ENCODE assay signal across 16 cellular contexts in genomic region chr17:65218261-65218660, GRCh38.
A peak's percentile ranks its signal among the peaks of the same experiment; 100 is the strongest.
DNase-seq lines count a peak whose midpoint lies in the region; ATAC-seq and TF ChIP-seq lines count a peak whose summit lies in the region.
"Had no signal": no experiment of that assay in that cellular context is flagged by ENCODE, and none has a peak within 500 bp of the region (broad histone marks: within the 10 kb centered on the region; RNA-seq: fewer than 3 reads in every experiment).

No MANE protein-coding gene starts in this region.

- intact Hi-C loops in aorta (cut with DNase I) = no loop called here

- WGBS in aorta, 2 donors = 81 to 84% methylated on average over 4 of the region's 4 CpGs

- no peaks in the 10 kb centered on the region for H3K9me3 ChIP-seq in adipocyte (ENCODE audit: control insufficient read depth, low read length)
- H3K9me3 ChIP-seq in aorta (ENCODE audit: control insufficient read depth, low read length) = no peaks in the 10 kb centered on the region

- ATAC-seq in aorta (ENCODE audit: low FRiP score) = no peak

- H3K4me3 Mint-ChIP-seq in type B pancreatic cell = no peak overlapping the region
- no peak overlapping the region for H3K4me3 Mint-ChIP-seq in HFFc6
- H3K4me3 Mint-ChIP-seq: B cell; CD4-positive, alpha-beta T cell had no signal

- H3K27ac ChIP-seq in aorta (ENCODE audit: low read depth in 1 of 2, low read length in 2 of 2) = no peak overlapping the region
- H3K27ac ChIP-seq: 22Rv1 had no signal

- H3K27me3 Mint-ChIP-seq in type B pancreatic cell = peaks cover 10% of the 10 kb centered on the region
- peaks cover 28% of the 10 kb centered on the region for H3K27me3 Mint-ChIP-seq in HFFc6 (ENCODE audit: insufficient read depth)

- DNase-seq in AG08395 (ENCODE audit: low spot score) = peak; percentile 26
- peak; percentile 35 for DNase-seq in adipocyte (ENCODE audit: low read depth)
- DNase-seq in dedifferentiated amniotic fluid mesenchymal stem cell (ENCODE audit: extremely low spot score) = peak; percentile 25
- DNase-seq in retinal pigment epithelial cell (ENCODE audit: low read depth) = peak; percentile 74
- no peak for DNase-seq in type B pancreatic cell (ENCODE audit: extremely low spot score, unreplicated experiment)
- DNase-seq in aorta = no peak
- DNase-seq in HFFc6 = no peak
- DNase-seq in GM13976 (ENCODE audit: low spot score) = no peak
- DNase-seq: C1 segment of cervical spinal cord; CD4-positive, alpha-beta T cell; DMS79; EL; HCEC 1CT; IMR-90 had no signal

- H3K4me1 ChIP-seq in adipocyte (ENCODE audit: control insufficient read depth, insufficient read depth, low read length) = no peaks in the 10 kb centered on the region
- no peaks in the 10 kb centered on the region for H3K4me1 ChIP-seq in aorta (ENCODE audit: control insufficient read depth in 1 of 2, insufficient read depth in 2 of 2, low read length in 2 of 2)

- H3K4me3 ChIP-seq in adipocyte (ENCODE audit: low read length) = no peak overlapping the region
- H3K4me3 ChIP-seq in retinal pigment epithelial cell (ENCODE audit: low read length) = no peak overlapping the region
- no peak overlapping the region for H3K4me3 ChIP-seq in aorta (ENCODE audit: low read length in 2 of 2)

- H3K27ac Mint-ChIP-seq in type B pancreatic cell = no peak overlapping the region
- H3K27ac Mint-ChIP-seq in HFFc6 = no peak overlapping the region
- H3K27ac Mint-ChIP-seq: B cell; CD4-positive, alpha-beta T cell had no signal

- H3K27me3 ChIP-seq in adipocyte (replicated peaks; ENCODE audit: control insufficient read depth, insufficient read depth, low read length) = peaks cover 43% of the 10 kb centered on the region
- H3K27me3 ChIP-seq in aorta (ENCODE audit: control insufficient read depth in 1 of 2, insufficient read depth in 2 of 2, low read length in 1 of 2) = no peaks in the 10 kb centered on the region

- H3K36me3 Mint-ChIP-seq in type B pancreatic cell (no peaks in the 10 kb centered on the region), HFFc6 (ENCODE audit: low read depth) (no peaks in the 10 kb centered on the region)

- no peak for TF ChIP-seq CTCF in retinal pigment epithelial cell (conservative IDR thresholded peaks at IDR 0.05; ENCODE audit: low read depth, low read length)
- TF ChIP-seq CTCF in type B pancreatic cell (conservative IDR thresholded peaks at IDR 0.05) = no peak
- TF ChIP-seq CTCF in HFFc6 (IDR thresholded peaks at IDR 0.05) = no peak
- TF ChIP-seq CTCF in GM13976 (IDR thresholded peaks at IDR 0.05; ENCODE audit: borderline replicate concordance, control extremely low read depth, extremely low read depth, insufficient read depth, missing control alignments) = no peak

- H3K36me3 ChIP-seq in adipocyte (ENCODE audit: control insufficient read depth, insufficient read depth, low read length, severe bottlenecking) = no peaks in the 10 kb centered on the region
- no peaks in the 10 kb centered on the region for H3K36me3 ChIP-seq in aorta (ENCODE audit: control insufficient read depth in 1 of 2, insufficient read depth in 2 of 2, low read length in 1 of 2)

- H3K4me1 Mint-ChIP-seq in type B pancreatic cell (ENCODE audit: unreplicated experiment) (no peaks in the 10 kb centered on the region), HFFc6 (ENCODE audit: low read depth) (peaks cover 7% of the 10 kb centered on the region)
- H3K4me1 Mint-ChIP-seq: B cell had no signal

- in situ Hi-C loops in GM13976 (cut with MboI; ENCODE audit: low sequenced_read_pairs, unreplicated experiment) = no loop called here

- H3K9me3 Mint-ChIP-seq in type B pancreatic cell (no peaks in the 10 kb centered on the region), HFFc6 (no peaks in the 10 kb centered on the region)
- H3K9me3 Mint-ChIP-seq: CD4-positive, alpha-beta T cell had no signal

- no peak overlapping the region for H3K9ac ChIP-seq in adipocyte (ENCODE audit: low read length)

Comparison
In these comparisons a context has a peak if more than half of its experiments do, and no peak if none do; other contexts are left out.
1. DNase-seq: peak in AG08395 (single experiment), adipocyte (single experiment), dedifferentiated amniotic fluid mesenchymal stem cell (single experiment) and retinal pigment epithelial cell (single experiment); none in type B pancreatic cell (single experiment), aorta (0 of 2), HFFc6 (single experiment) and GM13976 (single experiment).